ENCODE assay signal across 8 cellular contexts in the genomic region with DNA sequence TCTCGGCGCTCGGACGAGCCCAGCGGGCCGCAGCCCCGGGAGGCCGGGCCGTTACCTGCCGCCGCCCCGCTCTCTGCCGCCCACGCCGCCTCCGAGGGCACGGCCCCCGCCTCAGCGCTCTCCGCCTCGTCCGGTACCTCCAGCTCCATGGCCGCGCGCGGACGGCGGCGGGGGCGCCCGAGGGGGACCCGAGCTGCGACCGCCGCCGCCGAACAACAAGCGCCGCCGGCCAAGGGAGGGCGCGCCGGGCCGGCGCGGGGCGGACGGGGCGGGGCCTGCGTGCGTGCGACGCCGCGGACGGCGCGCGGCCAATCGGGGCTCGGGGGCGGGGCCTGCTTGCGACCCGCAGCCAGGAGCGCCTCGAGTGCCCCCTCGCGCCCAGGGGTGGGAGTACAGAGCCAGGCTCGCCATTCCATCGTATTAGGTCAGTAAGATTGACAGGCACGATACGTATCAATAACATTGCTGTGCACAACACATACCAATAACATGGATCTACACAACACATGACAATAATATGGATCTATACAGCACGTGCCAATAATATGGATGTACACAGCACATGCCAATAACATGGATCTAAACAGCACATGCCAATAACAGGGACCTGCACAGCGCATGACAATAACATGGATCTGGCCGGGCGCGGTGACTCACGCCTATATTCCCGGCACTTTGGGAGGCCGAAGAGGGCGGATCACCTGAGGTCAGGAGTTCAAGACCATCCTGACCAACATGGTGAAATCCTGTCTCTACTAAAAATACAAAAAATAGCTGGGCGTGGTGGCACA.
DNase-seq lines count a peak whose midpoint lies in the region; ATAC-seq and TF ChIP-seq lines count a peak whose summit lies in the region.

A gene with protein sequence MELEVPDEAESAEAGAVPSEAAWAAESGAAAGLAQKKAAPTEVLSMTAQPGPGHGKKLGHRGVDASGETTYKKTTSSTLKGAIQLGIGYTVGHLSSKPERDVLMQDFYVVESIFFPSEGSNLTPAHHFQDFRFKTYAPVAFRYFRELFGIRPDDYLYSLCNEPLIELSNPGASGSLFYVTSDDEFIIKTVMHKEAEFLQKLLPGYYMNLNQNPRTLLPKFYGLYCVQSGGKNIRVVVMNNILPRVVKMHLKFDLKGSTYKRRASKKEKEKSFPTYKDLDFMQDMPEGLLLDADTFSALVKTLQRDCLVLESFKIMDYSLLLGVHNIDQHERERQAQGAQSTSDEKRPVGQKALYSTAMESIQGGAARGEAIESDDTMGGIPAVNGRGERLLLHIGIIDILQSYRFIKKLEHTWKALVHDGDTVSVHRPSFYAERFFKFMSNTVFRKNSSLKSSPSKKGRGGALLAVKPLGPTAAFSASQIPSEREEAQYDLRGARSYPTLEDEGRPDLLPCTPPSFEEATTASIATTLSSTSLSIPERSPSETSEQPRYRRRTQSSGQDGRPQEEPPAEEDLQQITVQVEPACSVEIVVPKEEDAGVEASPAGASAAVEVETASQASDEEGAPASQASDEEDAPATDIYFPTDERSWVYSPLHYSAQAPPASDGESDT (minus strand): TSS at position 227 of the 791 bp plus-strand sequence. CDS start 78 bp downstream, at position 149.

- TF ChIP-seq POLR2A in GM18526 (IDR thresholded peaks at IDR 0.05; ENCODE audit: extremely low read depth, insufficient read length): peak; percentile 47

- peak; percentile 66 for ATAC-seq in HG03066 (IDR thresholded peaks at IDR 0.05; ENCODE audit: low read depth, unreplicated experiment)
- ATAC-seq in activated CD4-positive, CD25-positive, alpha-beta regulatory T cell treated with anti-CD3 and anti-CD28 coated beads, Interleukin-2, amount 50 U/mL, for 24 hours: peak; percentile 88 to 93

- POLR2A ChIA-PET in AG04449 (lab: Yijun Ruan, JAX): no interaction called here

- peak; percentile 86 for TF ChIP-seq CTCF in AG04449 (IDR thresholded peaks at IDR 0.05; ENCODE audit: insufficient read depth, low read length, missing control alignments)

- peak within 1 kb of the TSS; percentile 74 for H3K4me3 ChIP-seq in AG04449 (ENCODE audit: low read depth, low read length)

- CTCF ChIA-PET in AG04449 (lab: Yijun Ruan, JAX): interaction anchor here (0.9 to 4.2 kb wide), 13 partner anchors 8 to 92 kb away, joined by 3 to 33 read pairs (median 5); a partner anchor contains a TSS

- no peak for DNase-seq in AG04449 (ENCODE audit: low read depth, low spot score)
- DNase-seq in NCI-H2171 treated with DMSO at 0.1 percent for 48 hours (lab: John Stamatoyannopoulos, UW): peak; percentile 78
- DNase-seq in cerebellar cortex (ENCODE audit: low spot score): peak; percentile 85
- DNase-seq in kidney tubule cell (ENCODE audit: low spot score): peak; percentile 88
- DNase-seq in stimulated activated CD4-positive, alpha-beta T cell treated with anti-CD3 and anti-CD28 coated beads, Interleukin-1b, Interleukin-23, amount 100 ng/mL, for 4 hours (ENCODE audit: low read depth in 2 of 2): peak; percentile 95 to 97
